Comparison of ENCODE assay signal across 8 cellular contexts in the genomic region with DNA sequence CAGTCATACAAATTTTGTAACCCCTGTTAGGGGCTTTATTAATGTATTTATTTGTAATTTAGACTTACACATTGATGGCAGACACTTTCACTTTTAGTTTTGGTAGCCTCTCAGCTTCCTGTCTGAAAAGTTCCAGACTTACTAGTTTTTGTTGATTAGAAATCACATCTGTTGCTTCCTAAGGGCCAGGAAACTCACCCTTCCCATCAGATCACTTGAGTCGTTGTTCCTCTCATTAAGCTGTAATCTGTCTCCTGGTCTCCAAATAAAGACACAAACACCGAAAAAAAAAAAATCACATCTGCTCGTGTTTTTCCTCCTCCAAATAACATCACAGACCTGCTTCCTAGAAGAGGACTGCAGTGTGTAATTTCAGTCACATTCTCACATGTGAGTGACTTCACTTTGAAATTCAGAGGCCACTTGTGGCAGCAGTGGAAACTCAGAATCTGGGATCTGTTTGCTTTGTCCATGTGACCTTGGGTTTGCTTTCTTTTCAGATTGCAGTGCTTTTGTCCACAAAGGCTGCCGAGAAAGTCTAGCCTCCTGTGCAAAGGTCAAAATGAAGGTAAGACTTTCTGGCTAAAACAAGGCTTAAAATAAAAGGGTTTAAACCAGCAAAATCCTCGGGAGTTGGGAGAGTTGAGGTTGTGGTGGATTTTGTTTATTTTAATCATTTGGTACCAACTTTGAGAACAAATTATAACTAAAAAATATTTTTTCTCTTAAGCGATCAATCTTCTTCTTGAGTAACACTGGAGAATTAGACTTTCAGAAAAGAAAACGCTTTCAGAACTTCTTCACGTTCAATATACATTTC.
DNase-seq lines count a peak whose midpoint lies in the region; ATAC-seq lines count a peak whose summit lies in the region.

No MANE protein-coding gene starts in this region.

- 14 to 44% (median 32%) methylated on average over 8 of the region's 8 CpGs for WGBS in adipose tissue, 3 donors

- DNase-seq in NCI-H2196 (lab: John Stamatoyannopoulos, UW; ENCODE audit: unreplicated experiment): peak; percentile 8
- DNase-seq in NCI-H2196 treated with DMSO at 0.1 percent for 48 hours (lab: John Stamatoyannopoulos, UW; ENCODE audit: unreplicated experiment): no peak
- DNase-seq in kidney tubule cell (ENCODE audit: low spot score): peak; percentile 36
- peak; percentile 38 for DNase-seq in stromal cell of bone marrow (ENCODE audit: low read depth)
- no peak for DNase-seq in NCI-H526 (lab: John Stamatoyannopoulos, UW)

- peak overlapping the region; percentile 74 for H3K27ac ChIP-seq in adipose tissue (ENCODE audit: low read depth, low read length)

- ATAC-seq in HG03432 (IDR thresholded peaks at IDR 0.05; ENCODE audit: unreplicated experiment) (peak; percentile 22), GM18873 (IDR thresholded peaks at IDR 0.05; ENCODE audit: low FRiP score, unreplicated experiment) (no peak)

Comparison
In these comparisons a context has a peak if more than half of its experiments do, and no peak if none do; other contexts are left out.
1. DNase-seq: peak in NCI-H2196 (single experiment), kidney tubule cell (single experiment) and stromal cell of bone marrow (single experiment); none in NCI-H2196 treated with DMSO at 0.1 percent for 48 hours (single experiment) and NCI-H526 (0 of 2).